Comparison of ENCODE assay signal across 8 cellular contexts in the genomic region with DNA sequence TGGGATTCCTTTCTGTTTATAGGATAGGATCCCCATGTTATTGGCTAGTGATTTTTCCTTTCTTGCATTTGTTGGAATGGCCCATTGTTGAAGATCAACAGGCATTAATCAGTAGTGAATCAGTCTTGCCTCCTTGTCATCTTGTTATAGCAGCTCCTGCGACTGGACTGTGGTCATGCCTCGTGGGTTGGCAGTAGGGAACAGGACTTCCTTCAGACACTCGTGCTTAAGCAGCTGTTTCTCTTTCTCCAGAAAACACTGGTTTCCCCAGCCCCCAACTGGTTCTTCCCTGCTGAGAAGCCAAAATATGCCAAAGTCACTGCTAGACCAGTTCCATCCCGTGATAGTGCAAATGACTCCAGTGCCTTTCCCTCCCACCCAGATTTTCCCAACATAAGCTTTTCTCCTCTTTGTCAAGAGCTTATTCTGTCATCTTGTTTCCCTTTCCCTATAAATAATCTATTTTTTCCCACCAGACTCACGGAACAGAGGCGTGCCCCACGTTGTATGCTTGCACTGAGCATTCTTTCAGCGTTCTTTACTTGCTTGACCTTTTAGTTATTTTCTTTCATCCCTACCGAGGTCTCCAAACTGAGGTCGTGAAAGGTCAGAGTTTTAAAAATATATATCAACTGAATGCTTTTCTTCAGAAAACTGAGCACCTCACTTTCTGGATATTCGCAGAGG.
A peak's percentile ranks its signal among the peaks of the same experiment; 100 is the strongest.
DNase-seq lines count a peak whose midpoint lies in the region; ATAC-seq and TF ChIP-seq lines count a peak whose summit lies in the region.

No MANE protein-coding gene starts in this region.

- ATAC-seq in activated naive CD8-positive, alpha-beta T cell treated with anti-CD3 and anti-CD28 coated beads, Interleukin-2, amount 50 U/mL, for 24 hours = peak; percentile 60

- peaks cover 21% of the 10 kb centered on the region for H3K27me3 Mint-ChIP-seq in activated naive CD8-positive, alpha-beta T cell treated with anti-CD3 and anti-CD28 coated beads, Interleukin-2, amount 50 U/mL, for 24 hours
- peaks cover 42% of the 10 kb centered on the region for H3K27me3 Mint-ChIP-seq in activated naive CD8-positive, alpha-beta T cell treated with anti-CD3 and anti-CD28 coated beads for 36 hours
- H3K27me3 Mint-ChIP-seq in mesothelial cell of epicardium (ENCODE audit: low read depth) = no peaks in the 10 kb centered on the region

- no peaks in the 10 kb centered on the region for H3K9me3 Mint-ChIP-seq in activated naive CD8-positive, alpha-beta T cell treated with anti-CD3 and anti-CD28 coated beads, Interleukin-2, amount 50 U/mL, for 24 hours
- H3K9me3 Mint-ChIP-seq in activated naive CD8-positive, alpha-beta T cell treated with anti-CD3 and anti-CD28 coated beads for 36 hours = no peaks in the 10 kb centered on the region
- no peaks in the 10 kb centered on the region for H3K9me3 Mint-ChIP-seq in mesothelial cell of epicardium

- no peak overlapping the region for H3K4me3 Mint-ChIP-seq in activated naive CD8-positive, alpha-beta T cell treated with anti-CD3 and anti-CD28 coated beads, Interleukin-2, amount 50 U/mL, for 24 hours
- H3K4me3 Mint-ChIP-seq in activated naive CD8-positive, alpha-beta T cell treated with anti-CD3 and anti-CD28 coated beads for 36 hours = no peak overlapping the region
- peak overlapping the region; percentile 15 for H3K4me3 Mint-ChIP-seq in mesothelial cell of epicardium

- no peak for DNase-seq in activated naive CD8-positive, alpha-beta T cell treated with anti-CD3 and anti-CD28 coated beads, Interleukin-2, amount 50 U/mL, for 24 hours
- no peak for DNase-seq in activated naive CD8-positive, alpha-beta T cell treated with anti-CD3 and anti-CD28 coated beads for 36 hours
- DNase-seq in epithelial cell of esophagus (ENCODE audit: low read depth) (peak; percentile 59), mesothelial cell of epicardium (ENCODE audit: low spot score in 2 of 2, unreplicated experiment in 2 of 2) (no peak), GM20000 (ENCODE audit: low spot score) (no peak), NCI-H2196 treated with DMSO at 0.1 percent for 48 hours (lab: John Stamatoyannopoulos, UW; ENCODE audit: unreplicated experiment) (no peak), D341Med (ENCODE audit: low spot score) (no peak), GM13977 (ENCODE audit: low spot score) (no peak)

- no peak for TF ChIP-seq CTCF in epithelial cell of esophagus (IDR thresholded peaks at IDR 0.05; ENCODE audit: insufficient read depth, low read depth, low read length, missing control alignments)
- no peak for TF ChIP-seq CTCF in mesothelial cell of epicardium (IDR thresholded peaks at IDR 0.05; ENCODE audit: unreplicated experiment)
- no peak for TF ChIP-seq CTCF in GM20000 (IDR thresholded peaks at IDR 0.05; ENCODE audit: extremely low read depth, missing control alignments)
- no peak for TF ChIP-seq CTCF in GM13977 (IDR thresholded peaks at IDR 0.05; ENCODE audit: extremely low read depth, insufficient read depth, missing control alignments)

- H3K36me3 Mint-ChIP-seq in activated naive CD8-positive, alpha-beta T cell treated with anti-CD3 and anti-CD28 coated beads, Interleukin-2, amount 50 U/mL, for 24 hours (ENCODE audit: low read depth) = no peaks in the 10 kb centered on the region
- H3K36me3 Mint-ChIP-seq in activated naive CD8-positive, alpha-beta T cell treated with anti-CD3 and anti-CD28 coated beads for 36 hours = peaks cover 5% of the 10 kb centered on the region
- H3K36me3 Mint-ChIP-seq in mesothelial cell of epicardium = no peaks in the 10 kb centered on the region

- H3K4me1 Mint-ChIP-seq in activated naive CD8-positive, alpha-beta T cell treated with anti-CD3 and anti-CD28 coated beads, Interleukin-2, amount 50 U/mL, for 24 hours = peaks cover 13% of the 10 kb centered on the region
- peaks cover 18% of the 10 kb centered on the region for H3K4me1 Mint-ChIP-seq in activated naive CD8-positive, alpha-beta T cell treated with anti-CD3 and anti-CD28 coated beads for 36 hours
- H3K4me1 Mint-ChIP-seq in mesothelial cell of epicardium = peaks cover 28% of the 10 kb centered on the region

- in situ Hi-C loops in GM13977 (cut with MboI; ENCODE audit: low pct_unique_long_range_greater_than_20kb, low sequenced_read_pairs, unreplicated experiment) = no loop called here

- H3K27ac Mint-ChIP-seq in activated naive CD8-positive, alpha-beta T cell treated with anti-CD3 and anti-CD28 coated beads, Interleukin-2, amount 50 U/mL, for 24 hours = peak overlapping the region; percentile 50
- H3K27ac Mint-ChIP-seq in activated naive CD8-positive, alpha-beta T cell treated with anti-CD3 and anti-CD28 coated beads for 36 hours = no peak overlapping the region
- H3K27ac Mint-ChIP-seq in mesothelial cell of epicardium = peak overlapping the region; percentile 91

- no peak overlapping the region for H3K4me3 ChIP-seq in epithelial cell of esophagus (ENCODE audit: low read length)
